Comparison of ENCODE assay signal across 8 cellular contexts in the genomic region with DNA sequence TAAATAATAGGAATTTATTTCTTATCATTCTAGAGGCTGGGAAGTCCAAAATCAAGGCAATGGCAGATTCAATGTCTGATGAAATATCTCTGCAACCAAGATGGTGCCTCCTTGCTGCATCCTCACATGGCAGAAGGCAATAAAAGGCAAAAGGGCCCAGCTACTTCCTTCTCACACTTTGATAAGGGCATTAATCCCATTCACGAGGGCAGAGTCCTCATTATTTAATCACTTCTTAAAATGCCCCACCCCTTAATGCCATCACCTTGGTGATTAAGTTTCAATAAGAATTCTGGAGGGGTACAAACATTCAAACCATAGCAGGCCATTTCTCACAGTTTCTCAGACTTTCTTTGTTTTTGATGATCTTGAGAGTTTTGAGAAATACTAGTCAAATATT.
"Had no signal": no experiment of that assay in that cellular context is flagged by ENCODE, and none has a peak within 500 bp of the region (broad histone marks: within the 10 kb centered on the region; RNA-seq: fewer than 3 reads in every experiment).

No MANE protein-coding gene starts in this region.

- H3K4me3 ChIP-seq: GM12878 had no signal

- ATAC-seq: GM12878 had no signal

- FAIRE-seq: G401.6, GM12878, GM12891, GM12892, GM18507, GM19239 had no signal

- DNase-seq: GDM1, GF-D8 had no signal
